In genomic region chr11:22521226-22521625, GRCh38 we compare ENCODE assay signal across 8 cellular contexts.
A peak's percentile ranks its signal among the peaks of the same experiment; 100 is the strongest.
DNase-seq lines count a peak whose midpoint lies in the region; ATAC-seq and TF ChIP-seq lines count a peak whose summit lies in the region.
"Had no signal": no experiment of that assay in that cellular context is flagged by ENCODE, and none has a peak within 500 bp of the region (broad histone marks: within the 10 kb centered on the region; RNA-seq: fewer than 3 reads in every experiment).

No MANE protein-coding gene starts in this region.

- no peaks in the 10 kb centered on the region for H3K9me3 ChIP-seq in neural cell (ENCODE audit: low read length)
- no peaks in the 10 kb centered on the region for H3K9me3 ChIP-seq in osteoblast (ENCODE audit: low read depth, low read length)
- H3K9me3 ChIP-seq: mucosa of descending colon had no signal

- no peak overlapping the region for H3K27ac ChIP-seq in neural cell (ENCODE audit: low read length)
- no peak overlapping the region for H3K27ac ChIP-seq in osteoblast (ENCODE audit: low read depth, low read length)

- peak; percentile 12 for TF ChIP-seq EP300 in neural cell (conservative IDR thresholded peaks at IDR 0.05; ENCODE audit: poor library complexity, severe bottlenecking)

- H3K4me1 Mint-ChIP-seq in chondrocyte (ENCODE audit: low read depth): peaks cover 6% of the 10 kb centered on the region

- no peak for TF ChIP-seq CTCF in neural cell (IDR thresholded peaks at IDR 0.05; ENCODE audit: poor library complexity, severe bottlenecking)
- no peak for TF ChIP-seq CTCF in chondrocyte (IDR thresholded peaks at IDR 0.05)
- TF ChIP-seq CTCF in osteoblast (IDR thresholded peaks at IDR 0.05; ENCODE audit: extremely low read depth, low read depth, low read length): no peak

- H3K9me2 ChIP-seq in neural cell (ENCODE audit: insufficient read depth, low read length): no peaks in the 10 kb centered on the region

- no peak overlapping the region for H3K27ac Mint-ChIP-seq in chondrocyte (ENCODE audit: unreplicated experiment)

- peak; percentile 74 for ATAC-seq in GM18907 (IDR thresholded peaks at IDR 0.05; ENCODE audit: unreplicated experiment)
- ATAC-seq in HG02973 (IDR thresholded peaks at IDR 0.05; ENCODE audit: unreplicated experiment): peak; percentile 91
- ATAC-seq in GM21528 (IDR thresholded peaks at IDR 0.05; ENCODE audit: low FRiP score, unreplicated experiment): no peak
- ATAC-seq: mucosa of descending colon had no signal

- H3K36me3 Mint-ChIP-seq in chondrocyte (ENCODE audit: low read depth): no peaks in the 10 kb centered on the region

- H3K9ac ChIP-seq in neural cell (ENCODE audit: low read length): no peak overlapping the region

- H3K9me3 Mint-ChIP-seq in chondrocyte (ENCODE audit: low read depth): no peaks in the 10 kb centered on the region

- H3K79me2 ChIP-seq in neural cell (replicated peaks; ENCODE audit: insufficient read depth, low read length): no peaks in the 10 kb centered on the region
- no peaks in the 10 kb centered on the region for H3K79me2 ChIP-seq in osteoblast (ENCODE audit: insufficient read depth, low read length)

- H3K4me2 ChIP-seq in neural cell (ENCODE audit: low read length): no peak overlapping the region
- H3K4me2 ChIP-seq in osteoblast (ENCODE audit: insufficient read depth, low read length): no peak overlapping the region

- H4K20me1 ChIP-seq in neural cell (ENCODE audit: insufficient read depth) (no peaks in the 10 kb centered on the region), osteoblast (ENCODE audit: insufficient read depth, low read length) (no peaks in the 10 kb centered on the region)

- H3K4me3 Mint-ChIP-seq in chondrocyte (ENCODE audit: unreplicated experiment): no peak overlapping the region

- no peaks in the 10 kb centered on the region for H3K27me3 Mint-ChIP-seq in chondrocyte (ENCODE audit: low read depth)

- TF ChIP-seq RAD21 in neural cell (conservative IDR thresholded peaks at IDR 0.05): no peak

- H3K4me3 ChIP-seq in neural cell (ENCODE audit: low read length): no peak overlapping the region
- no peak overlapping the region for H3K4me3 ChIP-seq in osteoblast (ENCODE audit: insufficient read depth, low read length)
- H3K4me3 ChIP-seq: mucosa of descending colon had no signal

- H3K27me3 ChIP-seq in neural cell (ENCODE audit: insufficient read depth, low read depth, low read length): no peaks in the 10 kb centered on the region
- H3K27me3 ChIP-seq in osteoblast (ENCODE audit: insufficient read depth, low read length): no peaks in the 10 kb centered on the region

- H3K4me1 ChIP-seq in osteoblast (ENCODE audit: insufficient read depth, low read length): no peaks in the 10 kb centered on the region

- H2AFZ ChIP-seq in neural cell (ENCODE audit: low read depth, low read length): no peak overlapping the region
- H2AFZ ChIP-seq in osteoblast (ENCODE audit: low read length): no peak overlapping the region

- DNase-seq in SW480 (ENCODE audit: low spot score): peak; percentile 22
- DNase-seq in chondrocyte (ENCODE audit: low spot score): no peak
- DNase-seq in osteoblast (ENCODE audit: insufficient read length, low spot score, missing footprints): no peak
- DNase-seq: mucosa of descending colon had no signal

- no peaks in the 10 kb centered on the region for H3F3A ChIP-seq in neural cell (ENCODE audit: insufficient read depth, low read length, poor library complexity, severe bottlenecking)

- no peaks in the 10 kb centered on the region for H3K36me3 ChIP-seq in neural cell (ENCODE audit: insufficient read depth, low read length)
- no peaks in the 10 kb centered on the region for H3K36me3 ChIP-seq in osteoblast (ENCODE audit: insufficient read depth, low read length)

TF ChIP-seq in neural cell, 6 proteins besides CTCF, POLR2A, EP300 and RAD21:
- TF ChIP-seq MXI1 (conservative IDR thresholded peaks at IDR 0.05; ENCODE audit: poor library complexity, severe bottlenecking): no peak
- no peak for TF ChIP-seq TAF1 (IDR thresholded peaks at IDR 0.05; ENCODE audit: low read depth)
- no peak for TF ChIP-seq POLR2AphosphoS5 (IDR thresholded peaks at IDR 0.05)
- TF ChIP-seq EZH2 (IDR thresholded peaks at IDR 0.05; ENCODE audit: borderline replicate concordance, insufficient read depth, low read length, poor library complexity, severe bottlenecking): no peak
- no peak for TF ChIP-seq SMC3 (conservative IDR thresholded peaks at IDR 0.05; ENCODE audit: poor library complexity)
- TF ChIP-seq REST (IDR thresholded peaks at IDR 0.05; ENCODE audit: borderline replicate concordance): no peak
